Comparison of ENCODE assay signal across 28 cellular contexts in the genomic region with DNA sequence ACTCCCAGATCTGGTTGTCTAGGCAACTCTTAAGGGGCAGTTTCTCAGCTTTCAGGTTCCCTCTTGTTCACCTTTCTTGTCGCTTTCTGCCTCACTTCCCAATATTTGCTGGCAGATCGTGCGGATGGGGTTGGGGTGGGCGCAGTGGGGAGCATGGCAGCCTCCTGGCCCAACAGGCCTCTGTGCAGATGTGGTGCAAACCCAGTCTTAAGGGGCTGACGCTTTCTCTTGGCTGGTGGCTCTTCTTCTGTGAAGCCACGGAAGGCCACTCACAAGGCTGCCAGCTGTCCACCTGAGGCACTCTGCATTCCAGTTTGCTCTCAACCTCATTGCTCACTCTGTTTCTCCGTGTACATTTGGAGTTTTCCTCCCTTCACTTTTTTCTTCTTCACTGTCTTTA.
DNase-seq lines count a peak whose midpoint lies in the region; ATAC-seq, FAIRE-seq and TF ChIP-seq lines count a peak whose summit lies in the region.
"Had no signal": no experiment of that assay in that cellular context is flagged by ENCODE, and none has a peak within 500 bp of the region (broad histone marks: within the 10 kb centered on the region; RNA-seq: fewer than 3 reads in every experiment).

No MANE protein-coding gene starts in this region.

- no peaks in the 10 kb centered on the region for H4K20me1 ChIP-seq in HepG2 (ENCODE audit: insufficient read depth, low read length)
- peaks cover 4% of the 10 kb centered on the region for H4K20me1 ChIP-seq in astrocyte (ENCODE audit: insufficient read depth, low read length)

- no peaks in the 10 kb centered on the region for H3K27me3 ChIP-seq in right lobe of liver
- H3K27me3 ChIP-seq in HepG2 (ENCODE audit: control insufficient read depth in 1 of 2, insufficient read depth in 2 of 2, low read length in 2 of 2) = no peaks in the 10 kb centered on the region
- H3K27me3 ChIP-seq in astrocyte (ENCODE audit: insufficient read depth, low read length) = no peaks in the 10 kb centered on the region
- H3K27me3 ChIP-seq in naive thymus-derived CD4-positive, alpha-beta T cell (ENCODE audit: control insufficient read depth in 2 of 2, insufficient read depth in 2 of 2, low read length in 2 of 2) = no peaks in the 10 kb centered on the region
- H3K27me3 ChIP-seq in upper lobe of right lung = no peaks in the 10 kb centered on the region
- H3K27me3 ChIP-seq: gastrocnemius medialis, hepatocyte had no signal

- no TSS peak for BruUV-seq in HepG2 (replicated peaks; lab: Mats Ljungman, UMichigan)

- H3K36me3 ChIP-seq in right lobe of liver (no peaks in the 10 kb centered on the region), HepG2 (replicated peaks in 1 of 2; ENCODE audit: control insufficient read depth in 1 of 2, insufficient read depth in 2 of 2, low read length in 2 of 2) (no peaks in the 10 kb centered on the region), astrocyte (ENCODE audit: insufficient read depth, low read length) (no peaks in the 10 kb centered on the region), upper lobe of right lung (no peaks in the 10 kb centered on the region)
- no peaks in the 10 kb centered on the region for H3K36me3 ChIP-seq in naive thymus-derived CD4-positive, alpha-beta T cell (ENCODE audit: control insufficient read depth in 2 of 3, insufficient read depth in 3 of 3, low read length in 3 of 3)
- H3K36me3 ChIP-seq: gastrocnemius medialis had no signal

- no peak overlapping the region for H3K9ac ChIP-seq in HepG2 (ENCODE audit: insufficient read depth, low read depth, low read length)
- H3K9ac ChIP-seq in astrocyte (ENCODE audit: low read length) = no peak overlapping the region

- CTCF ChIA-PET in HepG2 (lab: Yijun Ruan, JAX; ENCODE audit: low intra/inter-chr PET ratio, low total read pairs) = no interaction called here
- CTCF ChIA-PET in naive thymus-derived CD4-positive, alpha-beta T cell (lab: Charles Lee) = no interaction called here

- 87% methylated on average over 4 of the region's 7 CpGs for WGBS in right lobe of liver (ENCODE audit: insufficient coverage, low coverage, low lambda C conversion rate, missing lambda C conversion rate)
- WGBS in HepG2 (ENCODE audit: low lambda C conversion rate) = 61% methylated on average over 3 of the region's 7 CpGs

- no peak for ATAC-seq in right lobe of liver
- ATAC-seq in HepG2 = no peak
- no peak for ATAC-seq in naive thymus-derived CD4-positive, alpha-beta T cell
- no peak for ATAC-seq in upper lobe of right lung
- ATAC-seq: gastrocnemius medialis; left lobe of liver; naive thymus-derived CD8-positive, alpha-beta T cell; WTC11 had no signal

- no peak for TF ChIP-seq RAD21 in HepG2 (CRISPR knock-in tag; IDR thresholded peaks at IDR 0.05)

- in situ Hi-C loops in HepG2 (cut with HindIII; ENCODE audit: extremely low pct_ligation_motif_present, low pct_unique_long_range_greater_than_20kb) = no loop called here

- H3K27ac ChIP-seq in right lobe of liver (no peak overlapping the region), HepG2 (ENCODE audit: extremely low read length, insufficient read depth, low read length) (no peak overlapping the region), astrocyte (ENCODE audit: low read depth, low read length) (no peak overlapping the region), upper lobe of right lung (no peak overlapping the region)
- no peak overlapping the region for H3K27ac ChIP-seq in naive thymus-derived CD4-positive, alpha-beta T cell (ENCODE audit: low read depth, low read length)
- H3K27ac ChIP-seq: gastrocnemius medialis, hepatocyte had no signal

- TF ChIP-seq EP300 in HepG2 (IDR thresholded peaks at IDR 0.05; ENCODE audit: low read depth in 2 of 2, low read length in 2 of 2) (no peak), HepG2 (CRISPR knock-in tag; IDR thresholded peaks at IDR 0.05; ENCODE audit: borderline replicate concordance) (no peak)

- no peaks in the 10 kb centered on the region for H3K4me1 Mint-ChIP-seq in astrocyte (ENCODE audit: low read depth, unreplicated experiment)
- peaks cover 27 to 53% (median 41%) of the 10 kb centered on the region in 7 donors for H3K4me1 Mint-ChIP-seq in naive thymus-derived CD4-positive, alpha-beta T cell

- H3K27ac Mint-ChIP-seq in astrocyte (ENCODE audit: unreplicated experiment) = no peak overlapping the region
- peak overlapping the region in 5 of 9 donors; percentile 39 to 85 (median 72) for H3K27ac Mint-ChIP-seq in naive thymus-derived CD4-positive, alpha-beta T cell
- H3K27ac Mint-ChIP-seq: activated CD4-positive, alpha-beta T cell treated with anti-CD3 and anti-CD28 coated beads, Interleukin-2, amount 10 ng/mL, durations not matched to agents 7 days and 5 days; activated naive CD4-positive, alpha-beta T cell treated with anti-CD3 and anti-CD28 coated beads, Interleukin-2, amount 50 U/mL, for 24 hours had no signal

- TF ChIP-seq CTCF in right lobe of liver (IDR thresholded peaks at IDR 0.05) = no peak
- no peak for TF ChIP-seq CTCF in HepG2 (CRISPR knock-in tag; IDR thresholded peaks at IDR 0.05)
- TF ChIP-seq CTCF in astrocyte (IDR thresholded peaks at IDR 0.05; ENCODE audit: insufficient read depth, low read depth, low read length) = no peak
- no peak for TF ChIP-seq CTCF in upper lobe of right lung (IDR thresholded peaks at IDR 0.05)
- no peak for TF ChIP-seq CTCF in D721Med (IDR thresholded peaks at IDR 0.05; ENCODE audit: insufficient read depth, missing control alignments)

- H3K4me3 Mint-ChIP-seq in astrocyte (ENCODE audit: unreplicated experiment) = no peak overlapping the region
- no peak overlapping the region for H3K4me3 Mint-ChIP-seq in naive thymus-derived CD4-positive, alpha-beta T cell
- H3K4me3 Mint-ChIP-seq: activated CD4-positive, alpha-beta T cell treated with anti-CD3 and anti-CD28 coated beads, Interleukin-2, amount 10 ng/mL, durations not matched to agents 7 days and 5 days; activated naive CD4-positive, alpha-beta T cell treated with anti-CD3 and anti-CD28 coated beads, Interleukin-2, amount 50 U/mL, for 24 hours; naive thymus-derived CD8-positive, alpha-beta T cell; WTC11 had no signal

- POLR2A ChIA-PET in HepG2 (lab: Yijun Ruan, JAX) = no interaction called here
- POLR2A ChIA-PET in naive thymus-derived CD4-positive, alpha-beta T cell (lab: Charles Lee) = no interaction called here

- H2AFZ ChIP-seq in HepG2 (ENCODE audit: low read length) (no peak overlapping the region), astrocyte (ENCODE audit: low read depth, low read length) (no peak overlapping the region)
- H2AFZ ChIP-seq: hepatocyte had no signal

- no peaks in the 10 kb centered on the region for H3K27me3 Mint-ChIP-seq in astrocyte (ENCODE audit: low read depth, unreplicated experiment)
- H3K27me3 Mint-ChIP-seq in naive thymus-derived CD4-positive, alpha-beta T cell = no peaks in the 10 kb centered on the region
- H3K27me3 Mint-ChIP-seq: activated CD4-positive, alpha-beta T cell treated with anti-CD3 and anti-CD28 coated beads, Interleukin-2, amount 10 ng/mL, durations not matched to agents 7 days and 5 days; activated naive CD4-positive, alpha-beta T cell treated with anti-CD3 and anti-CD28 coated beads, Interleukin-2, amount 50 U/mL, for 24 hours; naive thymus-derived CD8-positive, alpha-beta T cell had no signal

- intact Hi-C loops in right lobe of liver (cut with DNase I) (no loop called here), HepG2 (cut with micrococcal nuclease; ENCODE audit: unreplicated experiment) (no loop called here), upper lobe of right lung (cut with DNase I) (no loop called here)
- intact Hi-C loops in naive thymus-derived CD4-positive, alpha-beta T cell (cut with micrococcal nuclease) = no loop called here

- H3K9me3 ChIP-seq in right lobe of liver = no peaks in the 10 kb centered on the region
- no peaks in the 10 kb centered on the region for H3K9me3 ChIP-seq in HepG2 (ENCODE audit: low read length)
- H3K9me3 ChIP-seq in astrocyte (ENCODE audit: insufficient read depth, low read depth, low read length) = no peaks in the 10 kb centered on the region
- no peaks in the 10 kb centered on the region for H3K9me3 ChIP-seq in naive thymus-derived CD4-positive, alpha-beta T cell (ENCODE audit: control insufficient read depth in 2 of 3, low read length in 3 of 3)
- no peaks in the 10 kb centered on the region for H3K9me3 ChIP-seq in upper lobe of right lung
- H3K9me3 ChIP-seq: gastrocnemius medialis had no signal

- no peak for FAIRE-seq in HepG2 (lab: Jason Lieb, UNC)
- peak; percentile 9 for FAIRE-seq in astrocyte (lab: Jason Lieb, UNC)
- FAIRE-seq in D721Med (lab: Jason Lieb, UNC) = no peak
- FAIRE-seq: bronchial epithelial cell, endometrium, H1, urothelium cell line had no signal

- DNase-seq in right lobe of liver = peak; percentile 3 to 23 (median 3)
- DNase-seq in HepG2 (ENCODE audit: low spot score) = no peak
- DNase-seq in astrocyte (ENCODE audit: low read depth) = no peak
- no peak for DNase-seq in naive thymus-derived CD4-positive, alpha-beta T cell
- peak; percentile 8 for DNase-seq in upper lobe of right lung
- no peak for DNase-seq in D721Med (ENCODE audit: insufficient read length, low spot score)
- no peak for DNase-seq in SHP77 (lab: John Stamatoyannopoulos, UW)
- no peak for DNase-seq in SW480 (ENCODE audit: low spot score)
- DNase-seq: activated CD4-positive, alpha-beta T cell treated with anti-CD3 and anti-CD28 coated beads, Interleukin-2, amount 10 ng/mL, durations not matched to agents 7 days and 5 days; amygdala; Calu3; cortex of kidney; gastrocnemius medialis; mesenchymal stem cell; naive thymus-derived CD8-positive, alpha-beta T cell; NCI-H187; NCI-H524 treated with DMSO at 0.1 percent for 48 hours; SIG-M5; substantia nigra; SW 1271 had no signal

- H3K9me3 Mint-ChIP-seq in astrocyte (ENCODE audit: unreplicated experiment) = no peaks in the 10 kb centered on the region
- no peaks in the 10 kb centered on the region for H3K9me3 Mint-ChIP-seq in naive thymus-derived CD4-positive, alpha-beta T cell
- H3K9me3 Mint-ChIP-seq: activated CD4-positive, alpha-beta T cell treated with anti-CD3 and anti-CD28 coated beads, Interleukin-2, amount 10 ng/mL, durations not matched to agents 7 days and 5 days; activated naive CD4-positive, alpha-beta T cell treated with anti-CD3 and anti-CD28 coated beads, Interleukin-2, amount 50 U/mL, for 24 hours; naive thymus-derived CD8-positive, alpha-beta T cell; WTC11 had no signal

- H3K4me3 ChIP-seq in right lobe of liver (no peak overlapping the region), HepG2 (replicated peaks in 1 of 3; ENCODE audit: insufficient read depth in 1 of 3, low read depth in 2 of 3, low read length in 3 of 3) (no peak overlapping the region), astrocyte (ENCODE audit: insufficient read depth, low read depth, low read length) (no peak overlapping the region), upper lobe of right lung (no peak overlapping the region)
- H3K4me3 ChIP-seq in naive thymus-derived CD4-positive, alpha-beta T cell (ENCODE audit: low read length) = no peak overlapping the region
- H3K4me3 ChIP-seq: gastrocnemius medialis, hepatocyte had no signal

- TF ChIP-seq POLR2A in right lobe of liver (IDR thresholded peaks at IDR 0.05) = no peak
- no peak for TF ChIP-seq POLR2A in HepG2 (IDR thresholded peaks at IDR 0.05; ENCODE audit: insufficient read depth in 1 of 2, low read depth in 2 of 2, low read length in 2 of 2)

- H3K4me2 ChIP-seq in HepG2 (ENCODE audit: low read depth, low read length) (no peak overlapping the region), astrocyte (ENCODE audit: low read length) (no peak overlapping the region)
- H3K4me2 ChIP-seq: hepatocyte had no signal

- H3K4me1 ChIP-seq in right lobe of liver (no peaks in the 10 kb centered on the region), HepG2 (ENCODE audit: insufficient read depth, low read length) (peaks cover 10% of the 10 kb centered on the region), astrocyte (ENCODE audit: insufficient read depth, low read length) (no peaks in the 10 kb centered on the region), upper lobe of right lung (no peaks in the 10 kb centered on the region)
- no peaks in the 10 kb centered on the region for H3K4me1 ChIP-seq in naive thymus-derived CD4-positive, alpha-beta T cell (ENCODE audit: control insufficient read depth in 2 of 2, insufficient read depth in 2 of 2, low read length in 2 of 2)

- H3K36me3 Mint-ChIP-seq in astrocyte (ENCODE audit: low read depth, unreplicated experiment) = peaks cover 4% of the 10 kb centered on the region
- H3K36me3 Mint-ChIP-seq in naive thymus-derived CD4-positive, alpha-beta T cell = peaks cover 3 to 8% (median 4%) of the 10 kb centered on the region in 5 donors
- H3K36me3 Mint-ChIP-seq: activated naive CD4-positive, alpha-beta T cell treated with anti-CD3 and anti-CD28 coated beads, Interleukin-2, amount 50 U/mL, for 24 hours had no signal

- H3K79me2 ChIP-seq in HepG2 (ENCODE audit: insufficient read depth, low read length) (no peaks in the 10 kb centered on the region), astrocyte (ENCODE audit: insufficient read depth, low read length) (no peaks in the 10 kb centered on the region)
- H3K79me2 ChIP-seq: hepatocyte had no signal

Comparison
In these comparisons a context has a peak if more than half of its experiments do, and no peak if none do; other contexts are left out.
1. DNase-seq: peak in right lobe of liver (3 of 3) and upper lobe of right lung (single experiment); none in HepG2 (single experiment), astrocyte (single experiment), naive thymus-derived CD4-positive, alpha-beta T cell (0 of 9), D721Med (single experiment), SHP77 (0 of 2) and SW480 (single experiment).